ENCODE assay signal across 22 cellular contexts in genomic region chr9:86326536-86326935, GRCh38. TPM values are rescaled to one million over a fixed set of nuclear protein-coding genes. Genes with fewer than 3 reads are reported as not detected.
DNase-seq lines count a peak whose midpoint lies in the region; ATAC-seq and TF ChIP-seq lines count a peak whose summit lies in the region.
"Had no signal": no experiment of that assay in that cellular context is flagged by ENCODE, and none has a peak within 500 bp of the region (broad histone marks: within the 10 kb centered on the region; RNA-seq: fewer than 3 reads in every experiment).

No MANE protein-coding gene starts in this region.

- H3K27ac Mint-ChIP-seq in activated T-cell treated with anti-CD3 and anti-CD28 coated beads, Interleukin-2, amount 50 U/mL, for 24 hours: peak overlapping the region; percentile 14
- H3K27ac Mint-ChIP-seq in immature natural killer cell: peak overlapping the region in 4 of 6 donors; percentile 22 to 62 (median 27)

- no peaks in the 10 kb centered on the region; the same call in 1 of the 2 replicates for H3K79me2 ChIP-seq in Karpas-422 (ENCODE audit: low read length)

- H3K4me3 Mint-ChIP-seq in activated T-cell treated with anti-CD3 and anti-CD28 coated beads, Interleukin-2, amount 50 U/mL, for 24 hours: no peak overlapping the region
- H3K4me3 Mint-ChIP-seq in activated T-cell treated with anti-CD3 and anti-CD28 coated beads, Interleukin-2, amount 50 U/mL, for 4 hours: no peak overlapping the region
- H3K4me3 Mint-ChIP-seq in immature natural killer cell: no peak overlapping the region
- H3K4me3 Mint-ChIP-seq: CD4-positive, CD25-positive, alpha-beta regulatory T cell had no signal

- H3K9ac ChIP-seq in Karpas-422 (ENCODE audit: low read length): no peak overlapping the region
- H3K9ac ChIP-seq: BLaER1 had no signal

- peaks cover 34% of the 10 kb centered on the region for H3K4me1 ChIP-seq in Karpas-422 (ENCODE audit: low read length)
- H3K4me1 ChIP-seq: BLaER1, SJCRH30 had no signal

- no peaks in the 10 kb centered on the region for H3K9me2 ChIP-seq in Karpas-422 (replicated peaks; ENCODE audit: insufficient read depth, low read length)

- H3K36me3 Mint-ChIP-seq in activated T-cell treated with anti-CD3 and anti-CD28 coated beads, Interleukin-2, amount 50 U/mL, for 24 hours (ENCODE audit: low read depth): peaks cover 85% of the 10 kb centered on the region
- H3K36me3 Mint-ChIP-seq in activated T-cell treated with anti-CD3 and anti-CD28 coated beads, Interleukin-2, amount 50 U/mL, for 4 hours (ENCODE audit: insufficient read depth): peaks cover 47% of the 10 kb centered on the region
- H3K36me3 Mint-ChIP-seq in immature natural killer cell: peaks cover 21 to 64% (median 24%) of the 10 kb centered on the region in 3 donors

- H3K27me3 ChIP-seq in Karpas-422 (ENCODE audit: low read length): no peaks in the 10 kb centered on the region
- H3K27me3 ChIP-seq: BLaER1, SJCRH30 had no signal

- no peaks in the 10 kb centered on the region for H3K9me3 ChIP-seq in Karpas-422 (ENCODE audit: low read length)
- H3K9me3 ChIP-seq: BLaER1, SJCRH30 had no signal

- no peak for ATAC-seq in activated T-cell treated with anti-CD3 and anti-CD28 coated beads, Interleukin-2, amount 50 U/mL, for 4 hours
- ATAC-seq in omental fat pad (ENCODE audit: low FRiP score) (no peak), sciatic nerve (no peak)
- ATAC-seq: HepG2, Right ventricle myocardium inferior had no signal

- H3K27ac ChIP-seq in Karpas-422 (ENCODE audit: low read length): peak overlapping the region; percentile 78; the same call in 1 of the 2 replicates
- H3K27ac ChIP-seq: BLaER1, HL-60, PC-9, SJCRH30 had no signal

- no peaks in the 10 kb centered on the region for H3K27me3 Mint-ChIP-seq in activated T-cell treated with anti-CD3 and anti-CD28 coated beads, Interleukin-2, amount 50 U/mL, for 24 hours
- H3K27me3 Mint-ChIP-seq in activated T-cell treated with anti-CD3 and anti-CD28 coated beads, Interleukin-2, amount 50 U/mL, for 4 hours (ENCODE audit: low read depth): no peaks in the 10 kb centered on the region
- peaks cover 2 to 4% (median 2%) of the 10 kb centered on the region in 3 donors for H3K27me3 Mint-ChIP-seq in immature natural killer cell (ENCODE audit: low read depth in 3 of 3)
- H3K27me3 Mint-ChIP-seq: CD4-positive, CD25-positive, alpha-beta regulatory T cell had no signal

- DNase-seq in activated T-cell treated with anti-CD3 and anti-CD28 coated beads, Interleukin-2, amount 50 U/mL, for 24 hours: no peak
- DNase-seq in activated T-cell treated with anti-CD3 and anti-CD28 coated beads, Interleukin-2, amount 50 U/mL, for 4 hours: no peak
- no peak for DNase-seq in Karpas-422
- no peak for DNase-seq in immature natural killer cell
- peak; percentile 62 for DNase-seq in superior temporal gyrus (ENCODE audit: extremely low spot score)
- DNase-seq in omental fat pad (ENCODE audit: low spot score): no peak
- no peak for DNase-seq in sciatic nerve (ENCODE audit: low spot score)
- DNase-seq: CD4-positive, CD25-positive, alpha-beta regulatory T cell; H7; Kasumi-1; MV-4-11; NCI-H1105; NCI-H146; NCI-H1930; NCI-H446 treated with DMSO at 0.1 percent for 48 hours; NCI-H526; PC-9; SJCRH30 had no signal

- TF ChIP-seq CTCF in omental fat pad (IDR thresholded peaks at IDR 0.05): no peak

- no peaks in the 10 kb centered on the region for H3K9me3 Mint-ChIP-seq in activated T-cell treated with anti-CD3 and anti-CD28 coated beads, Interleukin-2, amount 50 U/mL, for 24 hours
- no peaks in the 10 kb centered on the region for H3K9me3 Mint-ChIP-seq in activated T-cell treated with anti-CD3 and anti-CD28 coated beads, Interleukin-2, amount 50 U/mL, for 4 hours
- no peaks in the 10 kb centered on the region for H3K9me3 Mint-ChIP-seq in immature natural killer cell
- H3K9me3 Mint-ChIP-seq: CD4-positive, CD25-positive, alpha-beta regulatory T cell had no signal

- no peak overlapping the region for H2AFZ ChIP-seq in Karpas-422 (ENCODE audit: low read length)
- H2AFZ ChIP-seq: PC-9 had no signal

- H3K36me3 ChIP-seq in Karpas-422 (ENCODE audit: insufficient read depth, low read length): peaks cover 62% of the 10 kb centered on the region

- peaks cover 19% of the 10 kb centered on the region for H3K4me1 Mint-ChIP-seq in activated T-cell treated with anti-CD3 and anti-CD28 coated beads, Interleukin-2, amount 50 U/mL, for 24 hours (ENCODE audit: low read depth)
- peaks cover 9% of the 10 kb centered on the region for H3K4me1 Mint-ChIP-seq in activated T-cell treated with anti-CD3 and anti-CD28 coated beads, Interleukin-2, amount 50 U/mL, for 4 hours (ENCODE audit: low read depth)
- H3K4me1 Mint-ChIP-seq in immature natural killer cell: peaks cover 3 to 45% of the 10 kb centered on the region in 2 donors

- intact Hi-C loops in sciatic nerve (cut with DNase I): no loop called here

- H4K20me1 ChIP-seq in Karpas-422 (ENCODE audit: insufficient read depth, low read depth, low read length): no peaks in the 10 kb centered on the region
- H4K20me1 ChIP-seq: BLaER1 had no signal

- no peak overlapping the region for H3K4me3 ChIP-seq in Karpas-422 (ENCODE audit: low read length)
- H3K4me3 ChIP-seq: BLaER1, PC-9, SJCRH30 had no signal

- H3K4me2 ChIP-seq in Karpas-422 (ENCODE audit: low read depth, low read length, poor library complexity, severe bottlenecking): no peak overlapping the region
- H3K4me2 ChIP-seq: BLaER1, PC-9 had no signal

RNA-seq across cellular contexts. Expression of gene TUT7, which starts 27.7 kb away (rescaled TPM):
- 10 to 100 TPM; 26.4 to 36.7 (median 29.8) TPM for total RNA-seq in activated T-cell treated with anti-CD3 and anti-CD28 coated beads, Interleukin-2, amount 50 U/mL, for 4 hours
- total RNA-seq in Karpas-422 (2014; rRNA removed; shearing (Covaris generic); ENCODE audit: low replicate concordance): 45.0 and 51.2 TPM in 2 replicates
- polyA plus RNA-seq in immature natural killer cell: 10 to 100 TPM; 16.1 to 34.4 (median 18.0) TPM
- 10 to 100 TPM; 50.8 to 61.8 (median 56.7) TPM for total RNA-seq in omental fat pad
- 33.5 TPM for total RNA-seq in sciatic nerve

RNA-seq across cellular contexts. Expression of gene ISCA1, which starts 44.2 kb away (rescaled TPM):
- 10 to 100 TPM; 37.1 to 43.4 (median 42.1) TPM for total RNA-seq in activated T-cell treated with anti-CD3 and anti-CD28 coated beads, Interleukin-2, amount 50 U/mL, for 4 hours
- 23.8 and 51.4 TPM in 2 replicates for total RNA-seq in Karpas-422 (2014; rRNA removed; shearing (Covaris generic); ENCODE audit: low replicate concordance)
- 10 to 100 TPM; 50.8 to 95.3 (median 74.9) TPM for polyA plus RNA-seq in immature natural killer cell
- total RNA-seq in omental fat pad (10 to 100 TPM; 50.6 to 67.4 (median 55.6) TPM), sciatic nerve (32.5 TPM)
